9 cellular contexts compared by ENCODE assay signal in the genomic region with DNA sequence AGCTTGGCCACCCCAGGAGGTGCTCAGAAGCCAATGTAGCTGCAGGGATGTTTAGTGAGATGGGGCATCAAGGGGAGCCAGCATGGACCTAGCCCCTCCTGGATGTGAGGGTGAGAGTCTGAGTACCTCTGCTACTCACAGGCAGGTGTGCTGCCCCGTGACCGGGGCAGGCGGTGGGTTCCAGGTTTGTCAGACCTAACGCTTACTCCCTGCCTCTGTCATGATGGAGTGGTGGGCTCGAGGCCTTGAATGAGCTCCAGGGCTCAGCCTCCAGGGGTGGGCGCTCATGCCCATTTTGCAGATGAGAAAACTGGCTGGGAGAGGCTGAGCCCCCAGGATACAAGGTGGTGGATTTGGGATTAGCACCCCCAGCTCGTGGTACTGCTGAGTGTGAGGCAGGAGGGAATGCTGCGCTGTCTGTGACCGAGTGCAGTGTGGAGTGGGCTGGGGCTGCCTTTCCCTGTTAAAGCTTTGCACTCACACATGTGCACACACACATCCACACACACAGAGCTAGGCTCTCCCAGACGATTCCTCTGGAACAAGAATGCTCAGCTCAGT. TPM values are rescaled to one million over a fixed set of nuclear protein-coding genes. Genes with fewer than 3 reads are reported as not detected.
DNase-seq lines count a peak whose midpoint lies in the region; ATAC-seq and TF ChIP-seq lines count a peak whose summit lies in the region.
"Had no signal": no experiment of that assay in that cellular context is flagged by ENCODE, and none has a peak within 500 bp of the region (broad histone marks: within the 10 kb centered on the region; RNA-seq: fewer than 3 reads in every experiment).

No MANE protein-coding gene starts in this region.

- H4K5ac ChIP-seq in mesendoderm (ENCODE audit: low read length): no peak overlapping the region

- H2BK120ac ChIP-seq in mesendoderm (ENCODE audit: low read depth, low read length): no peak overlapping the region

- CTCF ChIA-PET in activated CD4-positive, alpha-beta memory T cell treated with anti-CD3 and anti-CD28 coated beads for 36 hours (lab: Charles Lee): interaction anchor here (0.9 to 1.3 kb wide), 2 partner anchors 70 to 115 kb away, joined by 3 to 6 read pairs; no protein-coding TSS in a partner anchor
- CTCF ChIA-PET in activated CD4-positive, alpha-beta memory T cell treated with anti-CD3 and anti-CD28 coated beads, Interleukin-2, amount 10 ng/mL, durations not matched to agents 7 days and 5 days (lab: Charles Lee): interaction anchor here (0.7 to 1.4 kb wide), 3 partner anchors 113 to 129 kb away, joined by 3 to 11 read pairs (median 4); no protein-coding TSS in a partner anchor

- intact Hi-C loops in activated CD4-positive, alpha-beta memory T cell treated with anti-CD3 and anti-CD28 coated beads for 36 hours (cut with micrococcal nuclease): loop anchor here (5.0 kb wide), 1 partner anchor 65 kb away; no protein-coding TSS in a partner anchor
- intact Hi-C loops in dorsolateral prefrontal cortex (cut with DNase I): loop anchor here (2.0 to 5.0 kb wide), 3 partner anchors 35 to 260 kb away; a partner anchor contains a TSS

- no peak overlapping the region for H3K27ac Mint-ChIP-seq in activated CD4-positive, alpha-beta memory T cell treated with anti-CD3 and anti-CD28 coated beads for 36 hours
- no peak overlapping the region for H3K27ac Mint-ChIP-seq in activated CD4-positive, alpha-beta memory T cell treated with anti-CD3 and anti-CD28 coated beads, Interleukin-2, amount 10 ng/mL, durations not matched to agents 7 days and 5 days
- peak overlapping the region; percentile 88 for H3K27ac Mint-ChIP-seq in type B pancreatic cell

- H2BK15ac ChIP-seq in mesendoderm (replicated peaks; ENCODE audit: low read depth): no peak overlapping the region

- DNase-seq in activated CD4-positive, alpha-beta memory T cell treated with anti-CD3 and anti-CD28 coated beads for 36 hours: no peak
- DNase-seq in activated CD4-positive, alpha-beta memory T cell treated with anti-CD3 and anti-CD28 coated beads, Interleukin-2, amount 10 ng/mL, durations not matched to agents 7 days and 5 days: no peak
- no peak for DNase-seq in dorsolateral prefrontal cortex
- DNase-seq in mesendoderm: no peak
- no peak for DNase-seq in type B pancreatic cell (ENCODE audit: extremely low spot score, unreplicated experiment)
- no peak for DNase-seq in NCI-H1417 treated with DMSO at 0.1 percent for 48 hours (lab: John Stamatoyannopoulos, UW)
- DNase-seq in midbrain (lab: John Stamatoyannopoulos, UW): no peak

- H3K18ac ChIP-seq in mesendoderm (ENCODE audit: low read length): no peak overlapping the region

- H3K27me3 ChIP-seq in dorsolateral prefrontal cortex (no peaks in the 10 kb centered on the region), mesendoderm (ENCODE audit: insufficient read depth, low read length, poor library complexity) (no peaks in the 10 kb centered on the region)

- H2AK5ac ChIP-seq in mesendoderm (ENCODE audit: low read length): no peak overlapping the region

- peaks cover 5% of the 10 kb centered on the region for H3K27me3 Mint-ChIP-seq in activated CD4-positive, alpha-beta memory T cell treated with anti-CD3 and anti-CD28 coated beads for 36 hours
- peaks cover 38% of the 10 kb centered on the region for H3K27me3 Mint-ChIP-seq in activated CD4-positive, alpha-beta memory T cell treated with anti-CD3 and anti-CD28 coated beads, Interleukin-2, amount 10 ng/mL, durations not matched to agents 7 days and 5 days
- no peaks in the 10 kb centered on the region for H3K27me3 Mint-ChIP-seq in type B pancreatic cell

- no peak overlapping the region for H3K23ac ChIP-seq in mesendoderm (ENCODE audit: low read length)

- no peak for TF ChIP-seq CTCF in dorsolateral prefrontal cortex (IDR thresholded peaks at IDR 0.05 in 54 of 56, conservative IDR thresholded peaks at IDR 0.05 in 2 of 56; ENCODE audit: low read depth in 1 of 56, partially characterized antibody in 56 of 56)
- TF ChIP-seq CTCF in type B pancreatic cell (conservative IDR thresholded peaks at IDR 0.05): no peak

- H3K4me1 Mint-ChIP-seq in activated CD4-positive, alpha-beta memory T cell treated with anti-CD3 and anti-CD28 coated beads for 36 hours (ENCODE audit: low read depth): peaks cover 8% of the 10 kb centered on the region
- H3K4me1 Mint-ChIP-seq in activated CD4-positive, alpha-beta memory T cell treated with anti-CD3 and anti-CD28 coated beads, Interleukin-2, amount 10 ng/mL, durations not matched to agents 7 days and 5 days: peaks cover 9% of the 10 kb centered on the region
- peaks cover 27% of the 10 kb centered on the region for H3K4me1 Mint-ChIP-seq in type B pancreatic cell (ENCODE audit: unreplicated experiment)

- H2BK5ac ChIP-seq in mesendoderm (ENCODE audit: low read length): no peak overlapping the region

- WGBS in mesendoderm (ENCODE audit: extremely low coverage, insufficient coverage, low lambda C conversion rate): no CpG with 5 or more reads among the region's 10 CpGs

- POLR2A ChIA-PET in activated CD4-positive, alpha-beta memory T cell treated with anti-CD3 and anti-CD28 coated beads for 36 hours (lab: Charles Lee): no interaction called here
- POLR2A ChIA-PET in activated CD4-positive, alpha-beta memory T cell treated with anti-CD3 and anti-CD28 coated beads, Interleukin-2, amount 10 ng/mL, durations not matched to agents 7 days and 5 days (lab: Charles Lee): interaction anchor here (0.8 to 1.7 kb wide), 2 partner anchors 13 to 14 kb away, joined by 3 to 4 read pairs; no protein-coding TSS in a partner anchor

- H3K9ac ChIP-seq in mesendoderm (ENCODE audit: low read length): peak overlapping the region; percentile 74

- H3K36me3 Mint-ChIP-seq in activated CD4-positive, alpha-beta memory T cell treated with anti-CD3 and anti-CD28 coated beads for 36 hours: no peaks in the 10 kb centered on the region
- no peaks in the 10 kb centered on the region for H3K36me3 Mint-ChIP-seq in activated CD4-positive, alpha-beta memory T cell treated with anti-CD3 and anti-CD28 coated beads, Interleukin-2, amount 10 ng/mL, durations not matched to agents 7 days and 5 days (ENCODE audit: low read depth)
- no peaks in the 10 kb centered on the region for H3K36me3 Mint-ChIP-seq in type B pancreatic cell

- no peak overlapping the region for H4K8ac ChIP-seq in mesendoderm (ENCODE audit: low read depth, low read length)

- no peaks in the 10 kb centered on the region for H3K36me3 ChIP-seq in mesendoderm (ENCODE audit: control insufficient read depth, insufficient read depth, low read length)

- H3K4ac ChIP-seq in mesendoderm (ENCODE audit: low read depth, low read length): no peak overlapping the region

- H3K4me3 Mint-ChIP-seq in activated CD4-positive, alpha-beta memory T cell treated with anti-CD3 and anti-CD28 coated beads for 36 hours: peak overlapping the region; percentile 32
- no peak overlapping the region for H3K4me3 Mint-ChIP-seq in activated CD4-positive, alpha-beta memory T cell treated with anti-CD3 and anti-CD28 coated beads, Interleukin-2, amount 10 ng/mL, durations not matched to agents 7 days and 5 days
- H3K4me3 Mint-ChIP-seq in type B pancreatic cell: peak overlapping the region; percentile 89

- peak overlapping the region; percentile 83 for H3K56ac ChIP-seq in mesendoderm (ENCODE audit: low read length)

- peak overlapping the region in 49 of 59 donors; percentile 16 to 88 (median 77) for H3K27ac ChIP-seq in dorsolateral prefrontal cortex
- H3K27ac ChIP-seq in mesendoderm (ENCODE audit: low read depth, low read length): no peak overlapping the region

- H3K9me3 Mint-ChIP-seq in activated CD4-positive, alpha-beta memory T cell treated with anti-CD3 and anti-CD28 coated beads for 36 hours: no peaks in the 10 kb centered on the region
- H3K9me3 Mint-ChIP-seq in activated CD4-positive, alpha-beta memory T cell treated with anti-CD3 and anti-CD28 coated beads, Interleukin-2, amount 10 ng/mL, durations not matched to agents 7 days and 5 days: no peaks in the 10 kb centered on the region
- no peaks in the 10 kb centered on the region for H3K9me3 Mint-ChIP-seq in type B pancreatic cell

- peaks cover 12% of the 10 kb centered on the region for H3K79me1 ChIP-seq in mesendoderm (ENCODE audit: low read length)

- H3K79me2 ChIP-seq in mesendoderm (ENCODE audit: control insufficient read depth, insufficient read depth, low read length): peaks cover 50% of the 10 kb centered on the region

- H3K4me2 ChIP-seq in mesendoderm (ENCODE audit: low read length): no peak overlapping the region

- no peaks in the 10 kb centered on the region for H3K4me1 ChIP-seq in mesendoderm (ENCODE audit: control insufficient read depth, low read depth, low read length)

- no peak for ATAC-seq in GM21786 (IDR thresholded peaks at IDR 0.05; ENCODE audit: unreplicated experiment)
- ATAC-seq: esophagus mucosa had no signal

- H3K4me3 ChIP-seq in dorsolateral prefrontal cortex (peak overlapping the region; percentile 57 to 95 (median 76)), mesendoderm (ENCODE audit: low read length) (no peak overlapping the region)

RNA-seq across cellular contexts. Expression of a gene that starts 1.5 kb away (rescaled TPM):
- total RNA-seq in activated CD4-positive, alpha-beta memory T cell treated with anti-CD3 and anti-CD28 coated beads for 36 hours: 10 to 100 TPM; 22.1 to 22.5 TPM
- total RNA-seq in activated CD4-positive, alpha-beta memory T cell treated with anti-CD3 and anti-CD28 coated beads, Interleukin-2, amount 10 ng/mL, durations not matched to agents 7 days and 5 days: 1 to 10 TPM; 7.0 to 7.8 TPM
- total RNA-seq in dorsolateral prefrontal cortex (100 to 1,000 TPM in 4 of 120 experiments, 10 to 100 TPM in 116; 32.1 to 133 (median 55.1) TPM), type B pancreatic cell (ENCODE audit: low replicate concordance) (66.9 and 127 TPM in 2 replicates)
- 16.4 TPM for polyA plus RNA-seq in mesendoderm (2013, experiment 1 of 2)
- polyA plus RNA-seq in mesendoderm (2013, experiment 2 of 2): 16.9 TPM
